22 cellular contexts compared by ENCODE assay signal in genomic region chr2:127588241-127588640, GRCh38. TPM values are rescaled to one million over a fixed set of nuclear protein-coding genes. Genes with fewer than 3 reads are reported as not detected.
DNase-seq lines count a peak whose midpoint lies in the region; ATAC-seq and TF ChIP-seq lines count a peak whose summit lies in the region.
"Had no signal": no experiment of that assay in that cellular context is flagged by ENCODE, and none has a peak within 500 bp of the region (broad histone marks: within the 10 kb centered on the region; RNA-seq: fewer than 3 reads in every experiment).

No MANE protein-coding gene starts in this region.

- H2AFZ ChIP-seq in neuronal stem cell (ENCODE audit: low read length), result no peak overlapping the region

- DNase-seq in activated CD8-positive, alpha-beta memory T cell treated with anti-CD3 and anti-CD28 coated beads, Interleukin-2, amount 50 U/mL, for 48 hours, result peak; percentile 23
- no peak for DNase-seq in activated CD8-positive, alpha-beta memory T cell treated with anti-CD3 and anti-CD28 coated beads, Interleukin-2, amount 50 U/mL, for 4 hours
- DNase-seq in WERI-Rb-1, result peak; percentile 4
- no peak for DNase-seq in neuronal stem cell (ENCODE audit: low spot score)
- DNase-seq in type B pancreatic cell (ENCODE audit: extremely low spot score, unreplicated experiment), result peak; percentile 50
- no peak for DNase-seq in effector memory CD8-positive, alpha-beta T cell
- DNase-seq in NCI-H524 treated with DMSO at 0.1 percent for 48 hours (lab: John Stamatoyannopoulos, UW), result no peak
- DNase-seq in NCI-H748 (lab: John Stamatoyannopoulos, UW; ENCODE audit: unreplicated experiment), result no peak
- DNase-seq: CD4-positive, CD25-positive, alpha-beta regulatory T cell; DMS53; H9; NCI-H1105 treated with DMSO at 0.1 percent for 48 hours; NCI-H1694 treated with DMSO at 0.1 percent for 48 hours; NCI-H345; NCI-H526 treated with DMSO at 0.1 percent for 48 hours; SHP77 treated with DMSO at 0.1 percent for 48 hours had no signal

- TF ChIP-seq CTCF in WERI-Rb-1 (IDR thresholded peaks at IDR 0.05; ENCODE audit: low read depth, low read length) (no peak), type B pancreatic cell (conservative IDR thresholded peaks at IDR 0.05) (no peak)

- no peak overlapping the region for H4K8ac ChIP-seq in neuronal stem cell (ENCODE audit: low read depth, low read length)

- H3K27me3 Mint-ChIP-seq in type B pancreatic cell, result peaks cover 9% of the 10 kb centered on the region
- peaks cover 11 to 39% of the 10 kb centered on the region in 2 donors for H3K27me3 Mint-ChIP-seq in effector memory CD8-positive, alpha-beta T cell
- H3K27me3 Mint-ChIP-seq: B cell, IgD-negative memory B cell had no signal

- ATAC-seq in effector memory CD8-positive, alpha-beta T cell (replicated peaks), result no peak

- no peak overlapping the region for H3K23ac ChIP-seq in neuronal stem cell (ENCODE audit: low read depth, low read length, poor library complexity)

- no CpG with 5 or more reads among the region's 5 CpGs for WGBS in neuronal stem cell (ENCODE audit: extremely low coverage in 2 of 2, insufficient read length in 2 of 2, insufficient replicate concordance in 1 of 2), 2 donors

- no peak overlapping the region for H3K4me3 Mint-ChIP-seq in type B pancreatic cell
- no peak overlapping the region for H3K4me3 Mint-ChIP-seq in effector memory CD8-positive, alpha-beta T cell
- H3K4me3 Mint-ChIP-seq: B cell; CD4-positive, CD25-positive, alpha-beta regulatory T cell; H9; IgD-negative memory B cell had no signal

- H3K27ac ChIP-seq in WERI-Rb-1, result no peak overlapping the region
- no peak overlapping the region for H3K27ac ChIP-seq in neuronal stem cell (replicated peaks; ENCODE audit: low read length)
- H3K27ac ChIP-seq: 22Rv1 had no signal

- H3K27me3 ChIP-seq in WERI-Rb-1 (ENCODE audit: insufficient read depth, low read depth, severe bottlenecking), result no peaks in the 10 kb centered on the region
- H3K27me3 ChIP-seq in neuronal stem cell (ENCODE audit: control insufficient read depth in 3 of 3, insufficient read depth in 3 of 3, low read depth in 1 of 3, low read length in 3 of 3), result peaks cover 0 to 11% (median 0%) of the 10 kb centered on the region in 3 experiments

- no peaks in the 10 kb centered on the region for H3K4me1 Mint-ChIP-seq in type B pancreatic cell (ENCODE audit: unreplicated experiment)
- H3K4me1 Mint-ChIP-seq in effector memory CD8-positive, alpha-beta T cell (ENCODE audit: low read depth in 2 of 2), result no peaks in the 10 kb centered on the region

- H3K4me1 ChIP-seq in neuronal stem cell (ENCODE audit: control insufficient read depth in 2 of 2, insufficient read depth in 1 of 2, low read depth in 1 of 2, low read length in 2 of 2), result no peaks in the 10 kb centered on the region
- H3K4me1 ChIP-seq: Caco-2 had no signal

- H4K91ac ChIP-seq in neuronal stem cell (ENCODE audit: low read depth, low read length, poor library complexity), result no peak overlapping the region

- no peak overlapping the region for H2AK5ac ChIP-seq in neuronal stem cell (ENCODE audit: low read depth, low read length)

- H3K4me3 ChIP-seq in WERI-Rb-1 (ENCODE audit: low read depth, low read length) (no peak overlapping the region), neuronal stem cell (ENCODE audit: low read length in 2 of 2) (no peak overlapping the region)

- H3K79me1 ChIP-seq in neuronal stem cell (ENCODE audit: low read depth, low read length), result no peaks in the 10 kb centered on the region

- no peak overlapping the region for H3K4ac ChIP-seq in neuronal stem cell (ENCODE audit: low read length)

- no peak overlapping the region for H3K9ac ChIP-seq in neuronal stem cell (ENCODE audit: low read depth, low read length, poor library complexity)

- H2BK5ac ChIP-seq in neuronal stem cell (ENCODE audit: low read length), result no peak overlapping the region

- no peaks in the 10 kb centered on the region for H3K36me3 Mint-ChIP-seq in type B pancreatic cell
- H3K36me3 Mint-ChIP-seq in effector memory CD8-positive, alpha-beta T cell (ENCODE audit: insufficient read depth), result no peaks in the 10 kb centered on the region
- H3K36me3 Mint-ChIP-seq: CD4-positive, CD25-positive, alpha-beta regulatory T cell had no signal

- H3K18ac ChIP-seq in neuronal stem cell (ENCODE audit: low read length), result peak overlapping the region; percentile 48

- no peak overlapping the region for H3K14ac ChIP-seq in neuronal stem cell (ENCODE audit: low read length)

- no peak overlapping the region for H2BK15ac ChIP-seq in neuronal stem cell (ENCODE audit: low read length)

- H3K36me3 ChIP-seq in WERI-Rb-1 (no peaks in the 10 kb centered on the region), neuronal stem cell (replicated peaks in 1 of 2; ENCODE audit: control insufficient read depth in 2 of 2, insufficient read depth in 2 of 2, low read length in 2 of 2) (no peaks in the 10 kb centered on the region)

- H2BK120ac ChIP-seq in neuronal stem cell (ENCODE audit: low read depth, low read length), result no peak overlapping the region

- H3K9me3 Mint-ChIP-seq in type B pancreatic cell, result no peaks in the 10 kb centered on the region
- H3K9me3 Mint-ChIP-seq in effector memory CD8-positive, alpha-beta T cell, result no peaks in the 10 kb centered on the region
- H3K9me3 Mint-ChIP-seq: CD4-positive, CD25-positive, alpha-beta regulatory T cell; H9; IgD-negative memory B cell had no signal

- peaks cover 3% of the 10 kb centered on the region for H3K9me3 ChIP-seq in WERI-Rb-1 (ENCODE audit: severe bottlenecking)
- H3K9me3 ChIP-seq in neuronal stem cell (replicated peaks in 1 of 2; ENCODE audit: control insufficient read depth in 2 of 2, insufficient read depth in 1 of 2, low read depth in 1 of 2, low read length in 2 of 2), result no peaks in the 10 kb centered on the region
- H3K9me3 ChIP-seq: Caco-2 had no signal

- H3K4me2 ChIP-seq in neuronal stem cell (ENCODE audit: insufficient read depth, low read length, poor library complexity, severe bottlenecking), result no peak overlapping the region

- no peak overlapping the region for H3K27ac Mint-ChIP-seq in type B pancreatic cell
- H3K27ac Mint-ChIP-seq in effector memory CD8-positive, alpha-beta T cell, result no peak overlapping the region
- H3K27ac Mint-ChIP-seq: B cell; CD4-positive, CD25-positive, alpha-beta regulatory T cell; IgD-negative memory B cell had no signal

- H2BK12ac ChIP-seq in neuronal stem cell (ENCODE audit: low read length), result no peak overlapping the region

RNA-seq across cellular contexts. Expression of gene MYO7B, which starts 52.8 kb away (rescaled TPM):
- polyA plus RNA-seq in neuronal stem cell (2013, experiment 1 of 2), result not detected
- 0.03 TPM for polyA plus RNA-seq in neuronal stem cell (2013, experiment 2 of 2)
- total RNA-seq in type B pancreatic cell (ENCODE audit: low replicate concordance), result 1.7 and 5.0 TPM in 2 replicates
- total RNA-seq: CD4-positive, CD25-positive, alpha-beta regulatory T cell; H9 had no signal

RNA-seq across cellular contexts. Expression of gene GPR17, which starts 57.7 kb away (rescaled TPM):
- polyA plus RNA-seq in neuronal stem cell (2013, experiment 1 of 2), result 0.06 TPM
- 0.04 TPM for polyA plus RNA-seq in neuronal stem cell (2013, experiment 2 of 2)
- total RNA-seq in type B pancreatic cell (ENCODE audit: low replicate concordance), result 0.19 TPM in 1 of 2 replicates, not detected in the other
- total RNA-seq: B cell; Caco-2; CD4-positive, CD25-positive, alpha-beta regulatory T cell; LHCN-M2 had no signal
- polyA plus RNA-seq: AG04450; CD4-positive, CD25-positive, alpha-beta regulatory T cell; IgD-negative memory B cell had no signal

Comparison
In these comparisons a context has a peak if more than half of its experiments do, and no peak if none do; other contexts are left out.
1. DNase-seq: peak in activated CD8-positive, alpha-beta memory T cell treated with anti-CD3 and anti-CD28 coated beads, Interleukin-2, amount 50 U/mL, for 48 hours (single experiment), WERI-Rb-1 (single experiment) and type B pancreatic cell (single experiment); none in activated CD8-positive, alpha-beta memory T cell treated with anti-CD3 and anti-CD28 coated beads, Interleukin-2, amount 50 U/mL, for 4 hours (single experiment), neuronal stem cell (single experiment), effector memory CD8-positive, alpha-beta T cell (0 of 3), NCI-H524 treated with DMSO at 0.1 percent for 48 hours (single experiment) and NCI-H748 (single experiment).